In genomic region chr2:169210917-169211316, GRCh38 we compare ENCODE assay signal across 31 cellular contexts.
DNase-seq lines count a peak whose midpoint lies in the region; ATAC-seq, FAIRE-seq and TF ChIP-seq lines count a peak whose summit lies in the region.
"Had no signal": no experiment of that assay in that cellular context is flagged by ENCODE, and none has a peak within 500 bp of the region (broad histone marks: within the 10 kb centered on the region; RNA-seq: fewer than 3 reads in every experiment).

No MANE protein-coding gene starts in this region.

- TF ChIP-seq POLR2A in K562 (conservative IDR thresholded peaks at IDR 0.05): no peak

- H3K4me2 ChIP-seq in K562 (ENCODE audit: insufficient read depth, low read length): no peak overlapping the region
- H3K4me2 ChIP-seq: A549; BLaER1; BLaER1 treated with 17β-estradiol and CSF1 and Interleukin-3, amounts not matched to agents 10 nM and 100 nM had no signal

- in situ Hi-C loops in K562 (cut with MboI): loop anchor here (5.0 kb wide), 1 partner anchor 254 kb away; no protein-coding TSS in a partner anchor

- no peaks in the 10 kb centered on the region for H3K9me1 ChIP-seq in K562 (ENCODE audit: control insufficient read depth, insufficient read depth, low read length)

- H3K9ac ChIP-seq in K562 (ENCODE audit: insufficient read depth in 1 of 2, low read depth in 2 of 2, low read length in 2 of 2) (no peak overlapping the region), kidney (ENCODE audit: low read length in 2 of 2) (no peak overlapping the region)
- H3K9ac ChIP-seq: BLaER1; BLaER1 treated with 17β-estradiol and CSF1 and Interleukin-3, amounts not matched to agents 10 nM and 100 nM had no signal

- no peak for TF ChIP-seq EP300 in K562 (IDR thresholded peaks at IDR 0.05; ENCODE audit: low read length)

- POLR2A ChIA-PET in K562 (lab: Yijun Ruan, JAX): interaction anchor here (1.0 to 1.4 kb wide), 2 partner anchors 9 to 21 kb away, joined by 3 to 7 read pairs; no protein-coding TSS in a partner anchor

- H3K27ac ChIP-seq in K562 (ENCODE audit: extremely low read depth, low read depth, low read length) (no peak overlapping the region), kidney (ENCODE audit: low read depth in 2 of 2, low read length in 2 of 2) (no peak overlapping the region)
- H3K27ac ChIP-seq: 22Rv1; A549; BLaER1; BLaER1 treated with 17β-estradiol and CSF1 and Interleukin-3, amounts not matched to agents 10 nM and 100 nM; C4-2B had no signal

- intact Hi-C loops in K562 (cut with micrococcal nuclease): no loop called here
- intact Hi-C loops in kidney (cut with DNase I): no loop called here

- no peaks in the 10 kb centered on the region for H3K36me3 ChIP-seq in K562 (ENCODE audit: control insufficient read depth, insufficient read depth, low read length)
- peaks cover 17 to 54% of the 10 kb centered on the region in 2 donors for H3K36me3 ChIP-seq in kidney (ENCODE audit: control insufficient read depth in 1 of 2, insufficient read depth in 2 of 2, low read length in 2 of 2)
- H3K36me3 ChIP-seq: BE2C; BLaER1; BLaER1 treated with 17β-estradiol and CSF1 and Interleukin-3, amounts not matched to agents 10 nM and 100 nM had no signal

- BruUV-seq in K562 (replicated peaks; lab: Mats Ljungman, UMichigan): no TSS peak

- WGBS in K562 (ENCODE audit: insufficient coverage, low coverage, missing lambda C conversion rate): 7% methylated on average over 4 of the region's 4 CpGs

- TF ChIP-seq CTCF in K562 (IDR thresholded peaks at IDR 0.05 in 2 of 3, conservative IDR thresholded peaks at IDR 0.05 in 1 of 3; ENCODE audit: insufficient read depth in 2 of 3, low read depth in 1 of 3, low read length in 3 of 3) (no peak), kidney (IDR thresholded peaks at IDR 0.05; ENCODE audit: borderline replicate concordance, extremely low read depth, insufficient read depth) (no peak)

- DNase-seq in K562 (ENCODE audit: extremely low read depth in 1 of 4, low spot score in 3 of 4) (no peak), kidney (no peak), SIG-M5 treated with dmso at 0.1 percent for 504 hours (lab: John Stamatoyannopoulos, UW; ENCODE audit: unreplicated experiment) (no peak)
- DNase-seq: 8988T; ACHN; AML-193; BE2C; C1 segment of cervical spinal cord; Caco-2; Calu3; CD4-positive, alpha-beta memory T cell; CD4-positive, alpha-beta T cell; CD4-positive, CD25-positive, alpha-beta regulatory T cell; CD8-positive, alpha-beta memory T cell; CD8-positive, alpha-beta T cell; COR-L47; DMS 273 treated with DMSO at 0.1 percent for 48 hours; DMS153; DMS53; DMS79; DMS79 treated with DMSO at 0.1 percent for 48 hours; DND-41; EL had no signal

- H4K20me1 ChIP-seq in K562 (replicated peaks; ENCODE audit: control insufficient read depth, insufficient read depth, low read length): no peaks in the 10 kb centered on the region
- H4K20me1 ChIP-seq: BLaER1; BLaER1 treated with 17β-estradiol and CSF1 and Interleukin-3, amounts not matched to agents 10 nM and 100 nM had no signal

- H3K4me1 ChIP-seq in K562 (replicated peaks in 1 of 2; ENCODE audit: control insufficient read depth in 2 of 2, insufficient read depth in 2 of 2, low read length in 2 of 2) (no peaks in the 10 kb centered on the region), kidney (ENCODE audit: control insufficient read depth in 1 of 2, insufficient read depth in 1 of 2, low read depth in 1 of 2, low read length in 2 of 2) (no peaks in the 10 kb centered on the region)
- H3K4me1 ChIP-seq: A549; BE2C; BLaER1; BLaER1 treated with 17β-estradiol and CSF1 and Interleukin-3, amounts not matched to agents 10 nM and 100 nM; Caco-2 had no signal

- no peak for FAIRE-seq in K562 (lab: Jason Lieb, UNC)
- peak; percentile 54 for FAIRE-seq in kidney (lab: Jason Lieb, UNC)
- FAIRE-seq: A204.1, A549, D721Med had no signal

- H3K27me3 ChIP-seq in K562 (ENCODE audit: control insufficient read depth in 2 of 2, insufficient read depth in 2 of 2, low read length in 2 of 2): no peaks in the 10 kb centered on the region; a peak in 2 of 5 replicates
- H3K27me3 ChIP-seq: BE2C; BLaER1; BLaER1 treated with 17β-estradiol and CSF1 and Interleukin-3, amounts not matched to agents 10 nM and 100 nM had no signal

- CTCF ChIA-PET in K562 (lab: Yijun Ruan, JAX; ENCODE audit: low intra/inter-chr PET ratio): interaction anchor here (1.2 kb wide), 1 partner anchor 11 kb away, joined by 4 read pairs; no protein-coding TSS in a partner anchor

- H2AFZ ChIP-seq in K562 (ENCODE audit: low read depth, low read length): no peak overlapping the region

- no peaks in the 10 kb centered on the region for H3K9me3 ChIP-seq in K562 (replicated peaks; ENCODE audit: control insufficient read depth, insufficient read depth, low read depth, low read length)
- no peaks in the 10 kb centered on the region for H3K9me3 ChIP-seq in kidney (ENCODE audit: control insufficient read depth in 1 of 2, low read length in 2 of 2)
- H3K9me3 ChIP-seq: A549; BE2C; BLaER1; BLaER1 treated with 17β-estradiol and CSF1 and Interleukin-3, amounts not matched to agents 10 nM and 100 nM; Caco-2 had no signal

- H3K4me3 ChIP-seq in K562: no peak overlapping the region
- H3K4me3 ChIP-seq in kidney (ENCODE audit: low read length in 2 of 2): no peak overlapping the region
- H3K4me3 ChIP-seq: A549; BLaER1; BLaER1 treated with 17β-estradiol and CSF1 and Interleukin-3, amounts not matched to agents 10 nM and 100 nM had no signal

- TF ChIP-seq RAD21 in K562 (CRISPR knock-in tag; conservative IDR thresholded peaks at IDR 0.05 in 1 of 2, IDR thresholded peaks at IDR 0.05 in 1 of 2): no peak

- no peaks in the 10 kb centered on the region for H3K79me2 ChIP-seq in K562 (ENCODE audit: control insufficient read depth, insufficient read depth, low read length)

- ATAC-seq in K562 (no peak), GM21360 (IDR thresholded peaks at IDR 0.05; ENCODE audit: unreplicated experiment) (no peak)
- ATAC-seq: A549; CD8-positive, alpha-beta T cell had no signal

TF ChIP-seq in K562, 482 proteins besides CTCF, POLR2A, EP300 and RAD21:
- TF ChIP-seq ADNP (tag; IDR thresholded peaks at IDR 0.05) (peak; percentile 47; the same call in 1 of the 2 replicates), ATF3 (IDR thresholded peaks at IDR 0.05) (peak; percentile 67), ATF3 (CRISPR knock-in tag; conservative IDR thresholded peaks at IDR 0.05) (no peak), MYC (IDR thresholded peaks at IDR 0.05; ENCODE audit: low read depth, low read length) (no peak), MYC (CRISPR knock-in tag; IDR thresholded peaks at IDR 0.05; ENCODE audit: borderline replicate concordance, low read depth) (no peak), IRF1 (CRISPR knock-in tag; IDR thresholded peaks at IDR 0.05; ENCODE audit: borderline replicate concordance) (no peak), FOSL1 (tag; conservative IDR thresholded peaks at IDR 0.05) (peak; percentile 91), RBM25 (IDR thresholded peaks at IDR 0.05; ENCODE audit: low read depth, low read length, severe bottlenecking) (no peak), FIP1L1 (IDR thresholded peaks at IDR 0.05; ENCODE audit: low read depth, low read length, poor library complexity, severe bottlenecking) (no peak), JUND (IDR thresholded peaks at IDR 0.05; ENCODE audit: borderline replicate concordance, low read depth, low read length) (peak; percentile 39; the same call in 1 of the 2 replicates), JUND (tag; IDR thresholded peaks at IDR 0.05; ENCODE audit: borderline replicate concordance, low read depth, low read length) (peak; percentile 63; the same call in 1 of the 3 replicates)
